Comparison of ENCODE assay signal across 8 cellular contexts in genomic region chr17:29148790-29149430, GRCh38. TPM values are rescaled to one million over a fixed set of nuclear protein-coding genes. Genes with fewer than 3 reads are reported as not detected.
DNase-seq lines count a peak whose midpoint lies in the region; FAIRE-seq and TF ChIP-seq lines count a peak whose summit lies in the region.

No MANE protein-coding gene starts in this region.

- H3K36me3 ChIP-seq in H7 (replicated peaks; ENCODE audit: control insufficient read depth, insufficient read depth, low read length) (no peaks in the 10 kb centered on the region), neutrophil (no peaks in the 10 kb centered on the region)

- peak; percentile 99 for DNase-seq in H7
- peak; percentile 81 for DNase-seq in M059J (ENCODE audit: low read depth)
- peak; percentile 91 for DNase-seq in SIG-M5 treated with dmso at 0.1 percent for 504 hours (lab: John Stamatoyannopoulos, UW; ENCODE audit: unreplicated experiment)
- peak; percentile 78 to 89 (median 79) for DNase-seq in activated naive CD4-positive, alpha-beta T cell (lab: John Stamatoyannopoulos, UW)
- DNase-seq in frontal cortex (ENCODE audit: low spot score in 2 of 2) = peak; percentile 85 to 94
- DNase-seq in substantia nigra (lab: John Stamatoyannopoulos, UW) = peak; percentile 58 to 96 (median 86)

- peak; percentile 99 for TF ChIP-seq CTCF in neutrophil (IDR thresholded peaks at IDR 0.05)

- H3K27ac ChIP-seq in neutrophil (peak overlapping the region; percentile 75), substantia nigra (ENCODE audit: low read depth, low read length, poor library complexity, severe bottlenecking) (peak overlapping the region; percentile 91)

- no peaks in the 10 kb centered on the region for H3K9me3 ChIP-seq in neutrophil

- peak overlapping the region; percentile 16; the same call in 1 of the 2 replicates for H3K4me3 ChIP-seq in H7 (ENCODE audit: insufficient read depth, low read depth, low read length)
- H3K4me3 ChIP-seq in neutrophil (ENCODE audit: low read depth in 1 of 2, low read length in 1 of 2) = peak overlapping the region; percentile 70 to 71

- peak; percentile 87 for FAIRE-seq in G401.6 (lab: Jason Lieb, UNC)
- no peak for FAIRE-seq in frontal cortex (lab: Jason Lieb, UNC)

- peaks cover 33 to 35% of the 10 kb centered on the region in 2 experiments for H3K4me1 ChIP-seq in neutrophil (ENCODE audit: control insufficient read depth in 1 of 2, insufficient read depth in 1 of 2, low read depth in 1 of 2, low read length in 1 of 2)

- H3K27me3 ChIP-seq in H7 (ENCODE audit: control insufficient read depth, insufficient read depth, low read length) (no peaks in the 10 kb centered on the region), neutrophil (no peaks in the 10 kb centered on the region)

RNA-seq across cellular contexts. Expression of gene MYO18A, which starts 31.3 kb away (rescaled TPM):
- 13.5 and 16.6 TPM in 2 replicates for total RNA-seq in H7 (2014; rRNA removed; shearing (Covaris generic))
- 21.8 and 63.3 TPM in 2 replicates for total RNA-seq in M059J (2014; rRNA removed; shearing (Covaris generic))
- 57.9 TPM for total RNA-seq in frontal cortex

Comparison
In these comparisons a context has a peak if more than half of its experiments do, and no peak if none do; other contexts are left out.
1. Peak in every context shown above with its lines: DNase-seq, H3K4me3 ChIP-seq and H3K27ac ChIP-seq.